Comparison of ENCODE assay signal across 14 cellular contexts in genomic region chr4:98625920-98626319, GRCh38. TPM values are rescaled to one million over a fixed set of nuclear protein-coding genes. Genes with fewer than 3 reads are reported as not detected.
DNase-seq lines count a peak whose midpoint lies in the region; ATAC-seq, FAIRE-seq and TF ChIP-seq lines count a peak whose summit lies in the region.
"Had no signal": no experiment of that assay in that cellular context is flagged by ENCODE, and none has a peak within 500 bp of the region (broad histone marks: within the 10 kb centered on the region; RNA-seq: fewer than 3 reads in every experiment).

No MANE protein-coding gene starts in this region.

- H3K27me3 ChIP-seq in Panc1 (ENCODE audit: control insufficient read depth, insufficient read depth, low read length) = no peaks in the 10 kb centered on the region
- H3K27me3 ChIP-seq in right atrium auricular region = no peaks in the 10 kb centered on the region

- H3K27me3 Mint-ChIP-seq in nephron (ENCODE audit: low read depth) = no peaks in the 10 kb centered on the region

- DNase-seq in A549 (ENCODE audit: low read depth in 1 of 2, low spot score in 1 of 2) (no peak), Panc1 (ENCODE audit: low read depth, low spot score) (no peak), right atrium auricular region (ENCODE audit: low spot score) (no peak), cerebellar nuclear complex (lab: John Stamatoyannopoulos, UW) (no peak), NCI-H226 (no peak)
- DNase-seq: activated naive CD4-positive, alpha-beta T cell treated with Interleukin-2 at 50 U/mL for 16 hours; erythroblast; NCI-H1105 treated with DMSO at 0.1 percent for 48 hours; NCI-H2227 treated with DMSO at 0.1 percent for 48 hours; stimulated activated CD4-positive, alpha-beta T cell treated with anti-CD3 and anti-CD28 coated beads, Interleukin-2, amount 100 ng/mL, for 24 hours had no signal

- H3K9me3 Mint-ChIP-seq in nephron = peaks cover 5% of the 10 kb centered on the region
- H3K9me3 Mint-ChIP-seq: IgD-negative memory B cell had no signal

- in situ Hi-C loops in Panc1 (cut with HindIII; ENCODE audit: low pct_unique_long_range_greater_than_20kb, low sequenced_read_pairs) = no loop called here

- H3K36me3 Mint-ChIP-seq in nephron (ENCODE audit: low read depth) = no peaks in the 10 kb centered on the region

- TF ChIP-seq POLR2A in A549 (IDR thresholded peaks at IDR 0.05; ENCODE audit: low read length) = no peak

- H3K4me1 ChIP-seq in A549 (peaks cover 46% of the 10 kb centered on the region), Panc1 (ENCODE audit: control insufficient read depth, insufficient read depth, low read length) (peaks cover 71% of the 10 kb centered on the region), right atrium auricular region (peaks cover 0 to 7% of the 10 kb centered on the region in 2 donors)

- H3K27ac ChIP-seq in A549 (peak overlapping the region in 1 of 2 experiments; percentile 76; a peak in 3 of 6 replicates), Panc1 (ENCODE audit: low read length) (peak overlapping the region; percentile 66), cingulate gyrus (ENCODE audit: low read depth, low read length) (peak overlapping the region; percentile 44), right atrium auricular region (no peak overlapping the region)

- no peak for TF ChIP-seq EP300 in A549 (IDR thresholded peaks at IDR 0.05)

- H3K36me3 ChIP-seq in Panc1 (ENCODE audit: control insufficient read depth, insufficient read depth, low read length) = no peaks in the 10 kb centered on the region
- H3K36me3 ChIP-seq in right atrium auricular region = no peaks in the 10 kb centered on the region

- peak overlapping the region in 2 of 3 experiments; percentile 87 to 89 for H3K27ac Mint-ChIP-seq in nephron
- H3K27ac Mint-ChIP-seq: IgD-negative memory B cell had no signal

- intact Hi-C loops in Panc1 (cut with micrococcal nuclease; ENCODE audit: unreplicated experiment) = no loop called here

- H3K9me3 ChIP-seq in A549 (no peaks in the 10 kb centered on the region), Panc1 (ENCODE audit: control insufficient read depth, insufficient read depth, low read depth, low read length) (no peaks in the 10 kb centered on the region), right atrium auricular region (no peaks in the 10 kb centered on the region)

- H3K4me3 Mint-ChIP-seq in nephron = no peak overlapping the region

- TF ChIP-seq CTCF in A549 (IDR thresholded peaks at IDR 0.05) (no peak), Panc1 (IDR thresholded peaks at IDR 0.05) (no peak), nephron (IDR thresholded peaks at IDR 0.05; ENCODE audit: unreplicated experiment in 3 of 3) (no peak), right atrium auricular region (IDR thresholded peaks at IDR 0.05) (no peak)

- no peak for FAIRE-seq in A549 (lab: Jason Lieb, UNC)

- H3K4me3 ChIP-seq in A549 (no peak overlapping the region), Panc1 (ENCODE audit: low read depth in 2 of 2, low read length in 2 of 2) (peak overlapping the region in 1 of 2 experiments; percentile 23; a peak in 1 of 4 replicates), right atrium auricular region (no peak overlapping the region)

- no peak for TF ChIP-seq RAD21 in A549 (conservative IDR thresholded peaks at IDR 0.05 in 1 of 2, IDR thresholded peaks at IDR 0.05 in 1 of 2)

- H3K4me2 ChIP-seq in A549 = peak overlapping the region; percentile 42

- WGBS in A549 (ENCODE audit: missing lambda C conversion rate) = 39% methylated on average over 2 of the region's 2 CpGs

- peak in 1 of 2 experiments; percentile 37; a peak in 1 of 6 replicates for ATAC-seq in A549
- ATAC-seq in Panc1 = peak; percentile 22
- ATAC-seq in GM18519 (IDR thresholded peaks at IDR 0.05; ENCODE audit: low FRiP score, unreplicated experiment) = no peak

- no TSS peak for BruUV-seq in Panc1 (replicated peaks; lab: Mats Ljungman, UMichigan)

- POLR2A ChIA-PET in A549 (lab: Yijun Ruan, JAX) = no interaction called here
- POLR2A ChIA-PET in Panc1 (lab: Charles Lee) = no interaction called here

- H3K4me1 Mint-ChIP-seq in nephron = peaks cover 47% of the 10 kb centered on the region

- CTCF ChIA-PET in A549 (lab: Yijun Ruan, JAX) = no interaction called here
- CTCF ChIA-PET in Panc1 (lab: Charles Lee) = no interaction called here

TF ChIP-seq in A549, 52 proteins besides CTCF, POLR2A, EP300 and RAD21:
- no peak for TF ChIP-seq JUN (IDR thresholded peaks at IDR 0.05)
- TF ChIP-seq ZFP36 (IDR thresholded peaks at IDR 0.05; ENCODE audit: borderline replicate concordance, partially characterized antibody) = no peak
- no peak for TF ChIP-seq KDM5A (IDR thresholded peaks at IDR 0.05)
- TF ChIP-seq USF2 (IDR thresholded peaks at IDR 0.05) = no peak
- TF ChIP-seq NR3C1 (IDR thresholded peaks at IDR 0.05) = no peak
- no peak for TF ChIP-seq HDAC2 (IDR thresholded peaks at IDR 0.05)
- no peak for TF ChIP-seq BCL3 (IDR thresholded peaks at IDR 0.05)
- no peak for TF ChIP-seq CBX2 (IDR thresholded peaks at IDR 0.05; ENCODE audit: borderline replicate concordance, low read depth)
- no peak for TF ChIP-seq MAFK (IDR thresholded peaks at IDR 0.05; ENCODE audit: partially characterized antibody)
- TF ChIP-seq RFX5 (IDR thresholded peaks at IDR 0.05) = no peak
- no peak for TF ChIP-seq FOXS1 (CRISPR knock-in tag; IDR thresholded peaks at IDR 0.05)
- no peak for TF ChIP-seq RCOR1 (IDR thresholded peaks at IDR 0.05; ENCODE audit: low read depth, low read length)

RNA-seq across cellular contexts. Expression of gene TSPAN5, which starts 32.5 kb away (rescaled TPM):
- polyA plus RNA-seq in A549 (2011; rRNA removed) (10.6 and 12.4 TPM in 2 replicates), A549 (2017; fragmentation: RNase III; extraction: RNeasy Plus Mini Kit Qiagen cat#74134 plus additional on column Dnase treatment) (7.4 to 9.5 TPM (median 9.0 TPM) in 3 replicates)
- 2.8 and 3.6 TPM in 2 replicates for polyA plus RNA-seq in A549 (2012; cell fraction: cytosol; rRNA removed)
- polyA plus RNA-seq in A549 (2012; cell fraction: nucleus; rRNA removed) = 2.8 and 3.3 TPM in 2 replicates
- 7.4 and 7.5 TPM in 2 replicates for polyA minus RNA-seq in A549 (2011; rRNA and poly(A)+ RNA removed)
- total RNA-seq in Panc1 (2021; ENCODE audit: unreplicated experiment) (61.9 TPM), right atrium auricular region (1 to 10 TPM; 1.8 to 5.7 TPM)
- polyA plus RNA-seq in Panc1 (2012; ENCODE audit: insufficient read length) = 45.8 TPM

Comparison
In these comparisons a context has a peak if more than half of its experiments do, and no peak if none do; other contexts are left out.
1. H3K27ac ChIP-seq: peak in Panc1 (single experiment) and cingulate gyrus (single experiment); none in right atrium auricular region (0 of 2).